ENCODE assay signal across 26 cellular contexts in the genomic region with DNA sequence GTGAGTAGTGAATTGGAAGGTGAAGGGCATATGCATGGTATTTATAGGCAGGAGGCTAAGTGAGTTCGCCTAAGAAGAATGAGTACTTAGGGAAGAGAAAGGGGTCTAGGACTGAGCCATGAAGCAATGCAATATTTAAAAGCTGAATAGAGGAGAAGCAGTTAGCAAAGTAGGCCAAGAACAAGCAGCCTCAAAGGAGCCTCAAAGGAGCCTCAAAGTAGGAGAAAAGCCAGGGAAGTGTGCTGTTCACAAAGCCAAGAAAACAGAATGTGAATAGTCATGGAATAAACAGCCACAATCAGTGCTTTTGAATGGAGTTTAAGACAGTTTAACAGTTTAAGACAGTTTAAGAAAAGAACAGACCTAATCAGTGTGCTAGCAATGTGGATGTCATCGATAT.
"Had no signal": no experiment of that assay in that cellular context is flagged by ENCODE, and none has a peak within 500 bp of the region (broad histone marks: within the 10 kb centered on the region; RNA-seq: fewer than 3 reads in every experiment).

No MANE protein-coding gene starts in this region.

- H3K36me3 Mint-ChIP-seq: naive thymus-derived CD8-positive, alpha-beta T cell; stimulated activated naive B cell treated with anti-CD40 and anti-IgM and Interleukin-4, amounts not matched to agents 10 μg/mL and 1 μg/mL and 100 μg/mL, for 72 hours had no signal

- H3K9me3 Mint-ChIP-seq: dendritic cell treated with granulocyte-macrophage colony-stimulating factor and Interleukin-4, amounts not matched to agents 40 ng/mL and 50 ng/mL, for 4 days; endodermal cell; nephron progenitor cell had no signal

- H3K4me3 Mint-ChIP-seq: dendritic cell treated with granulocyte-macrophage colony-stimulating factor and Interleukin-4, amounts not matched to agents 40 ng/mL and 50 ng/mL, for 4 days; endodermal cell; naive thymus-derived CD8-positive, alpha-beta T cell; nephron progenitor cell; stimulated activated naive B cell treated with anti-CD40 and anti-IgM and Interleukin-4, amounts not matched to agents 10 μg/mL and 1 μg/mL and 100 μg/mL, for 72 hours; stimulated activated naive CD8-positive, alpha-beta T cell treated with anti-CD3 and anti-CD28 coated beads, Interleukin-15, Interleukin-2, amounts not matched to agents 100 ng/mL and 50 ng/mL, for 24 hours had no signal

- H3K27ac Mint-ChIP-seq: dendritic cell treated with granulocyte-macrophage colony-stimulating factor and Interleukin-4, amounts not matched to agents 40 ng/mL and 50 ng/mL, for 4 days; endodermal cell; naive thymus-derived CD8-positive, alpha-beta T cell; nephron progenitor cell; stimulated activated naive B cell treated with anti-CD40 and anti-IgM and Interleukin-4, amounts not matched to agents 10 μg/mL and 1 μg/mL and 100 μg/mL, for 72 hours; stimulated activated naive CD8-positive, alpha-beta T cell treated with anti-CD3 and anti-CD28 coated beads, Interleukin-15, Interleukin-2, amounts not matched to agents 100 ng/mL and 50 ng/mL, for 24 hours had no signal

- H3K27me3 Mint-ChIP-seq: dendritic cell treated with granulocyte-macrophage colony-stimulating factor and Interleukin-4, amounts not matched to agents 40 ng/mL and 50 ng/mL, for 4 days; naive thymus-derived CD8-positive, alpha-beta T cell; stimulated activated naive B cell treated with anti-CD40 and anti-IgM and Interleukin-4, amounts not matched to agents 10 μg/mL and 1 μg/mL and 100 μg/mL, for 72 hours; stimulated activated naive CD8-positive, alpha-beta T cell treated with anti-CD3 and anti-CD28 coated beads, Interleukin-15, Interleukin-2, amounts not matched to agents 100 ng/mL and 50 ng/mL, for 24 hours had no signal

- H3K27ac ChIP-seq: colonic mucosa, epithelial cell of prostate, heart right ventricle, ovary, right lobe of liver, thoracic aorta, tibial nerve, upper lobe of left lung had no signal

- ATAC-seq: esophagus mucosa; naive thymus-derived CD8-positive, alpha-beta T cell; right lobe of liver; stimulated activated naive B cell treated with anti-CD40 and anti-IgM and Interleukin-4, amounts not matched to agents 10 μg/mL and 1 μg/mL and 100 μg/mL, for 72 hours had no signal

- H3K9me3 ChIP-seq: colonic mucosa, heart right ventricle, ovary, right lobe of liver, thoracic aorta, tibial nerve, upper lobe of left lung had no signal

- H3K4me3 ChIP-seq: colonic mucosa, heart right ventricle, ovary, right lobe of liver, thoracic aorta, tibial nerve, upper lobe of left lung had no signal

- H3K27me3 ChIP-seq: colonic mucosa, ovary, right lobe of liver, tibial nerve, upper lobe of left lung had no signal

- H3K4me1 Mint-ChIP-seq: naive thymus-derived CD8-positive, alpha-beta T cell; nephron progenitor cell; stimulated activated naive B cell treated with anti-CD40 and anti-IgM and Interleukin-4, amounts not matched to agents 10 μg/mL and 1 μg/mL and 100 μg/mL, for 72 hours had no signal

- H3K36me3 ChIP-seq: colonic mucosa, heart right ventricle, ovary, right lobe of liver, thoracic aorta, tibial nerve, upper lobe of left lung had no signal

- DNase-seq: colonic mucosa; effector CD8-positive, alpha-beta T cell; endodermal cell; foreskin melanocyte; glutamatergic neuron; heart right ventricle; hippocampal formation; islet precursor cell; kidney glomerular epithelial cell; naive thymus-derived CD8-positive, alpha-beta T cell; nephron progenitor cell; occipital lobe; ovary; retina; right lobe of liver; small intestine; stimulated activated CD4-positive, alpha-beta T cell treated with anti-CD3 and anti-CD28 coated beads, Interleukin-15, amount 100 ng/mL, for 24 hours; stimulated activated CD4-positive, alpha-beta T cell treated with anti-CD3 and anti-CD28 coated beads, Interleukin-2, amount 100 ng/mL, for 48 hours; stimulated activated naive B cell treated with anti-CD40 and anti-IgM and Interleukin-4, amounts not matched to agents 10 μg/mL and 1 μg/mL and 100 μg/mL, for 72 hours; upper lobe of left lung had no signal

- H3K4me1 ChIP-seq: colonic mucosa, heart right ventricle, right lobe of liver, tibial nerve, upper lobe of left lung had no signal
